23 cellular contexts compared by ENCODE assay signal in genomic region chr1:102941364-102941947, GRCh38.
DNase-seq lines count a peak whose midpoint lies in the region; TF ChIP-seq lines count a peak whose summit lies in the region.
"Had no signal": no experiment of that assay in that cellular context is flagged by ENCODE, and none has a peak within 500 bp of the region (broad histone marks: within the 10 kb centered on the region; RNA-seq: fewer than 3 reads in every experiment).

No MANE protein-coding gene starts in this region.

- no peaks in the 10 kb centered on the region for H3K4me1 ChIP-seq in endodermal cell (ENCODE audit: control insufficient read depth, insufficient read depth, low read length)
- H3K4me1 ChIP-seq in neural progenitor cell: peaks cover 9% of the 10 kb centered on the region
- H3K4me1 ChIP-seq: esophagus squamous epithelium, vagina had no signal

- H3K27ac Mint-ChIP-seq in endodermal cell: peak overlapping the region; percentile 49
- no peak overlapping the region for H3K27ac Mint-ChIP-seq in neural progenitor cell
- H3K27ac Mint-ChIP-seq: activated CD4-positive, alpha-beta T cell treated with anti-CD3 and anti-CD28 coated beads for 36 hours; CD8-positive, alpha-beta memory T cell; naive B cell; stimulated activated memory B cell treated with anti-CD40 and anti-IgM and Interleukin-4, amounts not matched to agents 10 μg/mL and 1 μg/mL and 100 μg/mL, for 72 hours had no signal

- H3K9me3 Mint-ChIP-seq in endodermal cell (no peaks in the 10 kb centered on the region), neural progenitor cell (no peaks in the 10 kb centered on the region)
- H3K9me3 Mint-ChIP-seq: stimulated activated memory B cell treated with anti-CD40 and anti-IgM and Interleukin-4, amounts not matched to agents 10 μg/mL and 1 μg/mL and 100 μg/mL, for 72 hours had no signal

- no peak for TF ChIP-seq CTCF in RWPE1 (conservative IDR thresholded peaks at IDR 0.05; ENCODE audit: low read depth)
- no peak for TF ChIP-seq CTCF in endodermal cell (conservative IDR thresholded peaks at IDR 0.05)
- TF ChIP-seq CTCF in neural progenitor cell (IDR thresholded peaks at IDR 0.05): no peak

- no peaks in the 10 kb centered on the region for H3K36me3 Mint-ChIP-seq in endodermal cell (ENCODE audit: low read depth)
- peaks cover 9% of the 10 kb centered on the region for H3K36me3 Mint-ChIP-seq in neural progenitor cell
- H3K36me3 Mint-ChIP-seq: CD8-positive, alpha-beta memory T cell; naive B cell; stimulated activated memory B cell treated with anti-CD40 and anti-IgM and Interleukin-4, amounts not matched to agents 10 μg/mL and 1 μg/mL and 100 μg/mL, for 72 hours had no signal

- no peaks in the 10 kb centered on the region for H4K20me1 ChIP-seq in neural progenitor cell (ENCODE audit: low read depth)

- H3K27ac ChIP-seq in RWPE1 (no peak overlapping the region), endodermal cell (ENCODE audit: low read depth, low read length) (no peak overlapping the region), neural progenitor cell (no peak overlapping the region)
- H3K27ac ChIP-seq: esophagus squamous epithelium, vagina had no signal

- no peak overlapping the region for H3K4me2 ChIP-seq in neural progenitor cell

- H3K4me3 ChIP-seq in endodermal cell (ENCODE audit: low read length): no peak overlapping the region
- no peak overlapping the region for H3K4me3 ChIP-seq in neural progenitor cell
- H3K4me3 ChIP-seq: esophagus squamous epithelium, vagina had no signal

- POLR2A ChIA-PET in RWPE1 (lab: Yijun Ruan, JAX; ENCODE audit: low non-redundant PET): no interaction called here

- H3K4me3 Mint-ChIP-seq in endodermal cell (no peak overlapping the region), neural progenitor cell (no peak overlapping the region)
- H3K4me3 Mint-ChIP-seq: activated CD4-positive, alpha-beta T cell treated with anti-CD3 and anti-CD28 coated beads for 36 hours; CD8-positive, alpha-beta memory T cell; naive B cell; stimulated activated memory B cell treated with anti-CD40 and anti-IgM and Interleukin-4, amounts not matched to agents 10 μg/mL and 1 μg/mL and 100 μg/mL, for 72 hours had no signal

- no peaks in the 10 kb centered on the region for H3F3A ChIP-seq in neural progenitor cell (ENCODE audit: low read depth)

- H3K4me1 Mint-ChIP-seq in endodermal cell (no peaks in the 10 kb centered on the region), neural progenitor cell (peaks cover 9% of the 10 kb centered on the region)
- H3K4me1 Mint-ChIP-seq: activated CD4-positive, alpha-beta T cell treated with anti-CD3 and anti-CD28 coated beads for 36 hours; CD8-positive, alpha-beta memory T cell; naive B cell; stimulated activated memory B cell treated with anti-CD40 and anti-IgM and Interleukin-4, amounts not matched to agents 10 μg/mL and 1 μg/mL and 100 μg/mL, for 72 hours had no signal

- no peaks in the 10 kb centered on the region for H3K36me3 ChIP-seq in endodermal cell (ENCODE audit: control insufficient read depth, insufficient read depth, low read length)
- H3K36me3 ChIP-seq in neural progenitor cell: no peaks in the 10 kb centered on the region
- H3K36me3 ChIP-seq: esophagus squamous epithelium, vagina had no signal

- H3K9ac ChIP-seq in endodermal cell (ENCODE audit: extremely low read depth, low read length, poor library complexity, severe bottlenecking): no peak overlapping the region
- H3K9ac ChIP-seq in neural progenitor cell: no peak overlapping the region

- H2AFZ ChIP-seq in neural progenitor cell (replicated peaks): no peak overlapping the region

- CTCF ChIA-PET in RWPE1 (lab: Yijun Ruan, JAX): interaction anchor here (0.5 kb wide), 1 partner anchor 99 kb away, joined by 3 read pairs; no protein-coding TSS in a partner anchor

- DNase-seq in EL (peak; percentile 62), RWPE1 (ENCODE audit: low spot score) (peak; percentile 13), endodermal cell (no peak), neural progenitor cell (ENCODE audit: low spot score) (peak; percentile 5), NCI-H748 treated with DMSO at 0.1 percent for 48 hours (lab: John Stamatoyannopoulos, UW) (no peak)
- DNase-seq in stimulated activated naive CD4-positive, alpha-beta T cell (lab: John Stamatoyannopoulos, UW): no peak
- DNase-seq in activated T-cell treated with anti-CD3 and anti-CD28 coated beads, Interleukin-2, amount 50 U/mL, for 1 hour: no peak
- DNase-seq: activated CD4-positive, alpha-beta T cell treated with anti-CD3 and anti-CD28 coated beads for 36 hours; activated naive CD4-positive, alpha-beta T cell treated with anti-CD3 and anti-CD28 coated beads, Interleukin-2, amount 50 U/mL, for 16 hours; AML-193; anterior cingulate cortex; CD8-positive, alpha-beta memory T cell; DMS79 treated with DMSO at 0.1 percent for 48 hours; effector CD4-positive, alpha-beta T cell; esophagus squamous epithelium; left cardiac atrium; naive B cell; NCI-H1417; NCI-H2081 treated with DMSO at 0.1 percent for 48 hours; small intestine; SW 1271 had no signal

- no peaks in the 10 kb centered on the region for H3K79me2 ChIP-seq in neural progenitor cell (ENCODE audit: low read depth)

- H3K27me3 Mint-ChIP-seq in endodermal cell (ENCODE audit: insufficient read depth) (no peaks in the 10 kb centered on the region), neural progenitor cell (ENCODE audit: insufficient read depth, low read depth) (no peaks in the 10 kb centered on the region)
- H3K27me3 Mint-ChIP-seq: activated CD4-positive, alpha-beta T cell treated with anti-CD3 and anti-CD28 coated beads for 36 hours; CD8-positive, alpha-beta memory T cell; naive B cell; stimulated activated memory B cell treated with anti-CD40 and anti-IgM and Interleukin-4, amounts not matched to agents 10 μg/mL and 1 μg/mL and 100 μg/mL, for 72 hours had no signal

- H3K27me3 ChIP-seq in endodermal cell (ENCODE audit: control insufficient read depth, insufficient read depth, low read length, poor library complexity, severe bottlenecking): no peaks in the 10 kb centered on the region
- no peaks in the 10 kb centered on the region for H3K27me3 ChIP-seq in neural progenitor cell
- H3K27me3 ChIP-seq: esophagus squamous epithelium, vagina had no signal

- H3K9me3 ChIP-seq in endodermal cell (ENCODE audit: control insufficient read depth, low read length) (no peaks in the 10 kb centered on the region), neural progenitor cell (ENCODE audit: low read depth) (no peaks in the 10 kb centered on the region)
- H3K9me3 ChIP-seq: esophagus squamous epithelium, vagina had no signal

Comparison
In these comparisons a context has a peak if more than half of its experiments do, and no peak if none do; other contexts are left out.
1. DNase-seq: peak in EL (single experiment), RWPE1 (single experiment) and neural progenitor cell (single experiment); none in endodermal cell (single experiment), NCI-H748 treated with DMSO at 0.1 percent for 48 hours (single experiment), stimulated activated naive CD4-positive, alpha-beta T cell (0 of 6) and activated T-cell treated with anti-CD3 and anti-CD28 coated beads, Interleukin-2, amount 50 U/mL, for 1 hour (single experiment).